8 cellular contexts compared by ENCODE assay signal in the genomic region with DNA sequence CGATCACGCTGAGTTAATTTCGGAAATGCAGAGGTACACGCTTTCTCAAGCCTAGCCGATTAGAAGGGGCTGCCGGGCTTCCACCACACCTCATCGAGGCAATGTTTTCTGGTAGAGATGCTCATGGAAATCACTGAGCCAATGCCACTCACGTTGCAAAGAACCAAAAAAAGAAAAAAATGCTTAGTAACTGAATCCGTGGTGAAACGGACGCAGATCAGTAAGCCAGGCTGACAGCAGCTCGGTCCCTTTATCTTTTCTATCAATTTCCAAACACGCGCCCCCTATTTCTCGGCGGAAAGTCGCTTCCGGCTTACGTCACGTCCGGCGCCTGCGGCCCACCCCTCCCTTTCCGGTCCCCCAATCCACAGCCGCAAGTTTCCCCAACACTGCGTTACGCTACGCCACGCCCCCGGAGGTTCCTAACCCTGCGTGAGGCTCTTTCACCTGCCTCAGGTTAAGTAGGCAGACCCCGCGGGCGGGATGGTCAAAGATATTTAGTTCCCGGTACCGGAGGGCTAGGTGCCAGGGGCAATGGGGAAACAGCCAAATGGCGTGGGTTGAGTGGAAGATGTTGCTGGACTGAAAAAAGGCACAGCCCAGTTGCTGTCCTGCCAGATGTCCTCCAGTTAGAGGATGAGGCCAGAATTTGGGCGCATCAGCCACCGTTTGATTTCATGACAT. TPM values are rescaled to one million over a fixed set of nuclear protein-coding genes. Genes with fewer than 3 reads are reported as not detected.
A peak's percentile ranks its signal among the peaks of the same experiment; 100 is the strongest.
DNase-seq lines count a peak whose midpoint lies in the region; ATAC-seq lines count a peak whose summit lies in the region.

NSUN6 (minus strand) TSS at position 264 of the 684 bp plus-strand sequence. CDS start 384 bp downstream, outside the sequence.

- H3K4me3 Mint-ChIP-seq in CD8-positive, alpha-beta memory T cell, result peak within 1 kb of the TSS; percentile 94 to 99 (median 96)
- peak within 1 kb of the TSS; percentile 92 to 93 for H3K4me3 Mint-ChIP-seq in effector memory CD8-positive, alpha-beta T cell
- peak within 1 kb of the TSS; percentile 83 for H3K4me3 Mint-ChIP-seq in memory B cell

- H3K36me3 Mint-ChIP-seq in CD8-positive, alpha-beta memory T cell, result peaks cover 0 to 39% (median 9%) of the 10 kb centered on the region in 3 donors
- peaks cover 20% of the 10 kb centered on the region for H3K36me3 Mint-ChIP-seq in effector memory CD8-positive, alpha-beta T cell (ENCODE audit: insufficient read depth)
- H3K36me3 Mint-ChIP-seq in memory B cell, result peaks cover 5% of the 10 kb centered on the region

- H3K27me3 ChIP-seq in CD8-positive, alpha-beta memory T cell (ENCODE audit: insufficient read depth, low read length, poor library complexity, severe bottlenecking), result no peaks in the 10 kb centered on the region

- no peaks in the 10 kb centered on the region for H3K9me3 Mint-ChIP-seq in CD8-positive, alpha-beta memory T cell
- H3K9me3 Mint-ChIP-seq in effector memory CD8-positive, alpha-beta T cell, result no peaks in the 10 kb centered on the region
- no peaks in the 10 kb centered on the region for H3K9me3 Mint-ChIP-seq in memory B cell

- H3K4me1 Mint-ChIP-seq in CD8-positive, alpha-beta memory T cell, result peaks cover 38 to 50% (median 50%) of the 10 kb centered on the region in 3 donors
- peaks cover 25% of the 10 kb centered on the region in 2 donors for H3K4me1 Mint-ChIP-seq in effector memory CD8-positive, alpha-beta T cell (ENCODE audit: low read depth in 2 of 2)
- peaks cover 13% of the 10 kb centered on the region for H3K4me1 Mint-ChIP-seq in memory B cell

- H3K27ac ChIP-seq in CD8-positive, alpha-beta memory T cell (ENCODE audit: low read depth, low read length), result peak within 1 kb of the TSS; percentile 87

- H3K27ac Mint-ChIP-seq in CD8-positive, alpha-beta memory T cell, result peak within 1 kb of the TSS; percentile 95 to 99 (median 97)
- H3K27ac Mint-ChIP-seq in effector memory CD8-positive, alpha-beta T cell, result peak within 1 kb of the TSS; percentile 95 to 97
- H3K27ac Mint-ChIP-seq in memory B cell, result peak within 1 kb of the TSS; percentile 90

- peaks cover 0 to 2% of the 10 kb centered on the region in 2 donors for H3K27me3 Mint-ChIP-seq in CD8-positive, alpha-beta memory T cell
- H3K27me3 Mint-ChIP-seq in effector memory CD8-positive, alpha-beta T cell, result no peaks in the 10 kb centered on the region
- no peaks in the 10 kb centered on the region for H3K27me3 Mint-ChIP-seq in memory B cell

- peak; percentile 91 to 96 (median 95) for DNase-seq in CD8-positive, alpha-beta memory T cell
- DNase-seq in NK-92 treated with Interleukin-12 subunit alpha and Interleukin-12 subunit beta, amount 100 ng/mL, for 24 hours (lab: John Stamatoyannopoulos, UW), result peak; percentile 72
- DNase-seq in effector memory CD8-positive, alpha-beta T cell, result peak; percentile 93
- peak; percentile 88 to 89 for DNase-seq in memory B cell (ENCODE audit: low spot score in 2 of 2)
- DNase-seq in stimulated activated CD8-positive, alpha-beta memory T cell treated with anti-CD3 and anti-CD28 coated beads, Interleukin-15, amount 100 ng/mL, for 1 hour (ENCODE audit: low read depth), result peak; percentile 95

- POLR2A ChIA-PET in CD8-positive, alpha-beta memory T cell (lab: Charles Lee), result no interaction called here
- POLR2A ChIA-PET in activated CD8-positive, alpha-beta memory T cell treated with anti-CD3 and anti-CD28 coated beads for 36 hours (lab: Charles Lee), result interaction anchor here (1.2 kb wide), 1 partner anchor 8 kb away, joined by 4 read pairs; the partner anchor contains the start of gene ARL5B

- H3K4me3 ChIP-seq in CD8-positive, alpha-beta memory T cell (ENCODE audit: low read length), result peak within 1 kb of the TSS; percentile 90

- H3K4me1 ChIP-seq in CD8-positive, alpha-beta memory T cell (ENCODE audit: insufficient read depth, low read length), result peaks cover 26% of the 10 kb centered on the region

- no peaks in the 10 kb centered on the region for H3K36me3 ChIP-seq in CD8-positive, alpha-beta memory T cell (ENCODE audit: insufficient read depth, low read length)

- no peaks in the 10 kb centered on the region for H3K9me3 ChIP-seq in CD8-positive, alpha-beta memory T cell (ENCODE audit: low read length)

- peak; percentile 97 for ATAC-seq in GM19452 (IDR thresholded peaks at IDR 0.05; ENCODE audit: unreplicated experiment)
- ATAC-seq in HG03575 (IDR thresholded peaks at IDR 0.05; ENCODE audit: extremely low read depth, insufficient number of reproducible peaks, low FRiP score, unreplicated experiment), result peak; percentile 67
- ATAC-seq in effector memory CD8-positive, alpha-beta T cell (replicated peaks), result peak; percentile 95
- ATAC-seq in memory B cell (ENCODE audit: low read depth), result peak; percentile 98

- CTCF ChIA-PET in CD8-positive, alpha-beta memory T cell (lab: Charles Lee), result no interaction called here
- CTCF ChIA-PET in activated CD8-positive, alpha-beta memory T cell treated with anti-CD3 and anti-CD28 coated beads for 36 hours (lab: Charles Lee), result no interaction called here

RNA-seq across cellular contexts. Expression of gene NSUN6, which starts in this region (rescaled TPM):
- total RNA-seq in CD8-positive, alpha-beta memory T cell, result 10 to 100 TPM; 14.1 to 16.4 TPM
- polyA plus RNA-seq in CD8-positive, alpha-beta memory T cell, result 8.6 TPM
- total RNA-seq in activated CD8-positive, alpha-beta memory T cell treated with anti-CD3 and anti-CD28 coated beads for 36 hours, result 10 to 100 TPM; 11.8 to 16.1 TPM

Comparison
In these comparisons a context has a peak if more than half of its experiments do, and no peak if none do; other contexts are left out.
1. Peak in every context shown above with its lines: DNase-seq, ATAC-seq, H3K4me3 ChIP-seq and H3K27ac ChIP-seq.